5 cellular contexts compared by ENCODE assay signal in genomic region chr17:18771056-18771455, GRCh38. TPM values are rescaled to one million over a fixed set of nuclear protein-coding genes. Genes with fewer than 3 reads are reported as not detected.
"Had no signal": no experiment of that assay in that cellular context is flagged by ENCODE, and none has a peak within 500 bp of the region (broad histone marks: within the 10 kb centered on the region; RNA-seq: fewer than 3 reads in every experiment).

No MANE protein-coding gene starts in this region.

RNA-seq across cellular contexts. Expression of gene FBXW10, which starts 27.2 kb away (rescaled TPM):
- total RNA-seq: colonic mucosa; mucosa of descending colon; natural killer cell treated with Interleukin-12 subunit alpha and Interleukin-12 subunit beta and Interleukin-15 and Interleukin-18, amount 100 ng/mL, for 72 hours; skeletal muscle tissue; urinary bladder had no signal
